2 cellular contexts compared by ENCODE assay signal in the genomic region with DNA sequence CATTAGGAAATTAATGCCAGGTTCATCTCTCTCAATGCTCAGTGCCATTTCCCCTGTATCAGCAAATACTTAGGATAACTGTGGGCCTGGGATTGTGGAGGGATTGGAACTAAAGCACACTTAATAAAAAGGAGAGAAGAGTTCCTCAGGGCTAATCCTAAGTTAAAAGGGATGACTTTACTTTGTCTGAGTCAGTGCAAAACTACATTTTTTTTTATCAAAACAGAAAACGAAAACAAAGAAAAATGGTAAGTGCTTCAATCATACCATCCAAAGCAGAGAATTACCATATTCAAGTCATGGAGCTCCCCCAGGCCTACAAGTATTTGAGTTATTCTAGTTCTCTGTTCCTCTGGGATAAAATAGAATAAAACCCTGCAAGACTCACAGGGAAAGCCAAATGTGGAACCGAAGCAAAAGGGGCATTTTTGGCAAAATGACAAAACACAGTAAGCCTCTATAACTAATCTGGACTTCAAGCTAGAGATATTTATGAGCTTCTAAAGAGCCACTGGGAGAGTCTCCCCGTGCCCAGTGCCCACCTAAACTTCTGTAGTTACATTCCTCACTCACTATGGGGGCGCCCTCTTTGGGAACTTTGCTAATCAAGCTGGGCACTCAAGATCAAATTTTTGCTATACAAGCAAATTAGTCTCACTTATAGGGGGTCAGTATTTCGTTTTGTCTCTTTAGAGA.
TF ChIP-seq lines count a peak whose summit lies in the region.

No MANE protein-coding gene starts in this region.

TF ChIP-seq in HepG2, 621 proteins besides CTCF, POLR2A, EP300 and RAD21 (continued from another document):
- TF ChIP-seq, protein P1, sequence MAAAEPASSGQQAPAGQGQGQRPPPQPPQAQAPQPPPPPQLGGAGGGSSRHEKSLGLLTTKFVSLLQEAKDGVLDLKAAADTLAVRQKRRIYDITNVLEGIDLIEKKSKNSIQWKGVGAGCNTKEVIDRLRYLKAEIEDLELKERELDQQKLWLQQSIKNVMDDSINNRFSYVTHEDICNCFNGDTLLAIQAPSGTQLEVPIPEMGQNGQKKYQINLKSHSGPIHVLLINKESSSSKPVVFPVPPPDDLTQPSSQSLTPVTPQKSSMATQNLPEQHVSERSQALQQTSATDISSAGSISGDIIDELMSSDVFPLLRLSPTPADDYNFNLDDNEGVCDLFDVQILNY (CRISPR knock-in tag; conservative IDR thresholded peaks at IDR 0.05) = no peak
- TF ChIP-seq ZNF614 (CRISPR knock-in tag; IDR thresholded peaks at IDR 0.05; ENCODE audit: borderline replicate concordance) = no peak

TF ChIP-seq in WTC11, 78 proteins besides CTCF, POLR2A, EP300 and RAD21 (continued from another document):
- TF ChIP-seq, protein P2, sequence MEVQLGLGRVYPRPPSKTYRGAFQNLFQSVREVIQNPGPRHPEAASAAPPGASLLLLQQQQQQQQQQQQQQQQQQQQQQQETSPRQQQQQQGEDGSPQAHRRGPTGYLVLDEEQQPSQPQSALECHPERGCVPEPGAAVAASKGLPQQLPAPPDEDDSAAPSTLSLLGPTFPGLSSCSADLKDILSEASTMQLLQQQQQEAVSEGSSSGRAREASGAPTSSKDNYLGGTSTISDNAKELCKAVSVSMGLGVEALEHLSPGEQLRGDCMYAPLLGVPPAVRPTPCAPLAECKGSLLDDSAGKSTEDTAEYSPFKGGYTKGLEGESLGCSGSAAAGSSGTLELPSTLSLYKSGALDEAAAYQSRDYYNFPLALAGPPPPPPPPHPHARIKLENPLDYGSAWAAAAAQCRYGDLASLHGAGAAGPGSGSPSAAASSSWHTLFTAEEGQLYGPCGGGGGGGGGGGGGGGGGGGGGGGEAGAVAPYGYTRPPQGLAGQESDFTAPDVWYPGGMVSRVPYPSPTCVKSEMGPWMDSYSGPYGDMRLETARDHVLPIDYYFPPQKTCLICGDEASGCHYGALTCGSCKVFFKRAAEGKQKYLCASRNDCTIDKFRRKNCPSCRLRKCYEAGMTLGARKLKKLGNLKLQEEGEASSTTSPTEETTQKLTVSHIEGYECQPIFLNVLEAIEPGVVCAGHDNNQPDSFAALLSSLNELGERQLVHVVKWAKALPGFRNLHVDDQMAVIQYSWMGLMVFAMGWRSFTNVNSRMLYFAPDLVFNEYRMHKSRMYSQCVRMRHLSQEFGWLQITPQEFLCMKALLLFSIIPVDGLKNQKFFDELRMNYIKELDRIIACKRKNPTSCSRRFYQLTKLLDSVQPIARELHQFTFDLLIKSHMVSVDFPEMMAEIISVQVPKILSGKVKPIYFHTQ (CRISPR knock-in tag; IDR thresholded peaks at IDR 0.05) = no peak
- no peak for TF ChIP-seq ZNF219 (CRISPR knock-in tag; IDR thresholded peaks at IDR 0.05; ENCODE audit: borderline replicate concordance)
- TF ChIP-seq, protein P3, sequence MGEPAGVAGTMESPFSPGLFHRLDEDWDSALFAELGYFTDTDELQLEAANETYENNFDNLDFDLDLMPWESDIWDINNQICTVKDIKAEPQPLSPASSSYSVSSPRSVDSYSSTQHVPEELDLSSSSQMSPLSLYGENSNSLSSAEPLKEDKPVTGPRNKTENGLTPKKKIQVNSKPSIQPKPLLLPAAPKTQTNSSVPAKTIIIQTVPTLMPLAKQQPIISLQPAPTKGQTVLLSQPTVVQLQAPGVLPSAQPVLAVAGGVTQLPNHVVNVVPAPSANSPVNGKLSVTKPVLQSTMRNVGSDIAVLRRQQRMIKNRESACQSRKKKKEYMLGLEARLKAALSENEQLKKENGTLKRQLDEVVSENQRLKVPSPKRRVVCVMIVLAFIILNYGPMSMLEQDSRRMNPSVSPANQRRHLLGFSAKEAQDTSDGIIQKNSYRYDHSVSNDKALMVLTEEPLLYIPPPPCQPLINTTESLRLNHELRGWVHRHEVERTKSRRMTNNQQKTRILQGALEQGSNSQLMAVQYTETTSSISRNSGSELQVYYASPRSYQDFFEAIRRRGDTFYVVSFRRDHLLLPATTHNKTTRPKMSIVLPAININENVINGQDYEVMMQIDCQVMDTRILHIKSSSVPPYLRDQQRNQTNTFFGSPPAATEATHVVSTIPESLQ (CRISPR knock-in tag; IDR thresholded peaks at IDR 0.05) = no peak
